Comparison of ENCODE assay signal across 19 cellular contexts in the genomic region with DNA sequence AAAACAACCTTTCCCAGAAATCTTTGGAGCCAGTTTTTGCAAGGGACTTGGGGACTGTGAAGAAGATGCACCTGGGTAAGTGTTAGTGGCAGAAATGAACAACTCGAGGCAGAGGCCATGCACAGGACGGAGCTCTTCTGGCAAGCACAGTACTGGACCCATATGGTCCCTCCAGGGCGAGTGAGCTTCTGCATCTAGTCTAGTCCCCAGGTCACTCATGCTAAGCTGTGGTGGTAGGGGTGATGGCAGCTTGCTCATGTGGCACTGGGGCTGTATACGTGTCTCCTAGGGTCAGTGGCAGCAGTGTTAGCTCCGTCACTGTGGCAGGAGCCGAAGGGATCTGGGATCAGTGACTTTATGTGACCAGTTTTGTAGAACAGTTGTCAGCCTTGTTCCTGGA. TPM values are rescaled to one million over a fixed set of nuclear protein-coding genes. Genes with fewer than 3 reads are reported as not detected.
DNase-seq lines count a peak whose midpoint lies in the region; ATAC-seq, FAIRE-seq and TF ChIP-seq lines count a peak whose summit lies in the region.
"Had no signal": no experiment of that assay in that cellular context is flagged by ENCODE, and none has a peak within 500 bp of the region (broad histone marks: within the 10 kb centered on the region; RNA-seq: fewer than 3 reads in every experiment).

No MANE protein-coding gene starts in this region.

- TF ChIP-seq CTCF in Panc1 (IDR thresholded peaks at IDR 0.05) (no peak), kidney (IDR thresholded peaks at IDR 0.05; ENCODE audit: borderline replicate concordance, extremely low read depth, insufficient read depth) (no peak)

- H3K27ac Mint-ChIP-seq in stimulated activated naive CD8-positive, alpha-beta T cell treated with anti-CD3 and anti-CD28 coated beads, Interleukin-15, amount 100 ng/mL, for 72 hours = no peak overlapping the region

- no peak overlapping the region for H3K4me3 Mint-ChIP-seq in stimulated activated naive CD8-positive, alpha-beta T cell treated with anti-CD3 and anti-CD28 coated beads, Interleukin-15, amount 100 ng/mL, for 72 hours

- POLR2A ChIA-PET in Panc1 (lab: Charles Lee) = interaction anchor here (0.5 kb wide), 1 partner anchor 934 kb away, joined by 11 read pairs; a partner anchor contains a TSS

- H3K9ac ChIP-seq in kidney (ENCODE audit: low read length in 2 of 2) = peak overlapping the region in 1 of 2 donors; percentile 23

- no peak for DNase-seq in stimulated activated naive CD8-positive, alpha-beta T cell treated with anti-CD3 and anti-CD28 coated beads, Interleukin-15, amount 100 ng/mL, for 72 hours
- DNase-seq in stimulated activated naive CD8-positive, alpha-beta T cell treated with anti-CD3 and anti-CD28 coated beads, Interleukin-15, Interleukin-2, amounts not matched to agents 100 U/mL and 50 U/mL, for 24 hours = no peak
- no peak for DNase-seq in Panc1 (ENCODE audit: low read depth, low spot score)
- no peak for DNase-seq in kidney
- DNase-seq in NCI-H82 treated with DMSO at 0.1 percent for 48 hours (lab: John Stamatoyannopoulos, UW; ENCODE audit: unreplicated experiment) = no peak
- no peak for DNase-seq in NCI-H128 (lab: John Stamatoyannopoulos, UW; ENCODE audit: unreplicated experiment)
- DNase-seq: C1 segment of cervical spinal cord, DMS 273 treated with DMSO at 0.1 percent for 48 hours, GF-D8, MV-4-11, NCI-H1436, NCI-H2029 treated with DMSO at 0.1 percent for 48 hours, NCI-H2171 treated with DMSO at 0.1 percent for 48 hours, NCI-H446 treated with DMSO at 0.1 percent for 48 hours, PC-3 had no signal

- H3K27me3 Mint-ChIP-seq in stimulated activated naive CD8-positive, alpha-beta T cell treated with anti-CD3 and anti-CD28 coated beads, Interleukin-15, amount 100 ng/mL, for 72 hours = no peaks in the 10 kb centered on the region

- BruUV-seq in Panc1 (replicated peaks; lab: Mats Ljungman, UMichigan) = no TSS peak

- H3K36me3 ChIP-seq in Panc1 (ENCODE audit: control insufficient read depth, insufficient read depth, low read length) (no peaks in the 10 kb centered on the region), kidney (ENCODE audit: control insufficient read depth in 1 of 2, insufficient read depth in 2 of 2, low read length in 2 of 2) (no peaks in the 10 kb centered on the region)

- CTCF ChIA-PET in Panc1 (lab: Charles Lee) = interaction anchor here (0.6 kb wide), 1 partner anchor 41 kb away, joined by 5 read pairs; no protein-coding TSS in a partner anchor

- H3K4me3 ChIP-seq in Panc1 (ENCODE audit: low read depth in 2 of 2, low read length in 2 of 2) (no peak overlapping the region), kidney (ENCODE audit: low read length in 2 of 2) (no peak overlapping the region)
- H3K4me3 ChIP-seq: A549 had no signal

- H3K9me3 Mint-ChIP-seq in stimulated activated naive CD8-positive, alpha-beta T cell treated with anti-CD3 and anti-CD28 coated beads, Interleukin-15, amount 100 ng/mL, for 72 hours = no peaks in the 10 kb centered on the region

- H3K27me3 ChIP-seq in Panc1 (ENCODE audit: control insufficient read depth, insufficient read depth, low read length) = no peaks in the 10 kb centered on the region

- FAIRE-seq in kidney (lab: Jason Lieb, UNC) = no peak
- FAIRE-seq: A549, GM12892, H54 had no signal

- peak; percentile 63 for ATAC-seq in stimulated activated naive CD8-positive, alpha-beta T cell treated with anti-CD3 and anti-CD28 coated beads, Interleukin-15, amount 100 ng/mL, for 72 hours
- ATAC-seq in stimulated activated naive CD8-positive, alpha-beta T cell treated with anti-CD3 and anti-CD28 coated beads, Interleukin-15, Interleukin-2, amounts not matched to agents 100 U/mL and 50 U/mL, for 24 hours = no peak
- peak; percentile 38; the same call in 1 of the 2 replicates for ATAC-seq in Panc1
- no peak for ATAC-seq in HG03280 (IDR thresholded peaks at IDR 0.05; ENCODE audit: unreplicated experiment)
- ATAC-seq: A549, PC-3 had no signal

- in situ Hi-C loops in Panc1 (cut with HindIII; ENCODE audit: low pct_unique_long_range_greater_than_20kb, low sequenced_read_pairs) = no loop called here

- H3K4me1 ChIP-seq in Panc1 (ENCODE audit: control insufficient read depth, insufficient read depth, low read length) (no peaks in the 10 kb centered on the region), kidney (ENCODE audit: control insufficient read depth in 1 of 2, insufficient read depth in 1 of 2, low read depth in 1 of 2, low read length in 2 of 2) (peaks cover 9 to 14% of the 10 kb centered on the region in 2 donors)
- H3K4me1 ChIP-seq: A549 had no signal

- H3K27ac ChIP-seq in Panc1 (ENCODE audit: low read length) (no peak overlapping the region), kidney (ENCODE audit: low read depth in 2 of 2, low read length in 2 of 2) (peak overlapping the region; percentile 49 to 76)
- H3K27ac ChIP-seq: A549 had no signal

- no peaks in the 10 kb centered on the region for H3K4me1 Mint-ChIP-seq in stimulated activated naive CD8-positive, alpha-beta T cell treated with anti-CD3 and anti-CD28 coated beads, Interleukin-15, amount 100 ng/mL, for 72 hours

- intact Hi-C loops in Panc1 (cut with micrococcal nuclease; ENCODE audit: unreplicated experiment) = no loop called here
- intact Hi-C loops in kidney (cut with DNase I) = no loop called here

- H3K9me3 ChIP-seq in Panc1 (ENCODE audit: control insufficient read depth, insufficient read depth, low read depth, low read length) (no peaks in the 10 kb centered on the region), kidney (ENCODE audit: control insufficient read depth in 1 of 2, low read length in 2 of 2) (no peaks in the 10 kb centered on the region)
- H3K9me3 ChIP-seq: A549 had no signal

RNA-seq across cellular contexts. Expression of a gene that starts 9.3 kb away (rescaled TPM):
- total RNA-seq in Panc1 (2021; ENCODE audit: unreplicated experiment) (13.8 TPM), kidney (17.1 TPM)
- 24.0 TPM for polyA plus RNA-seq in Panc1 (2012; ENCODE audit: insufficient read length)
- polyA plus RNA-seq in kidney (ENCODE audit: insufficient read depth, low read depth, low replicate concordance) = 23.2 TPM

RNA-seq across cellular contexts. Expression of a gene that starts 9.5 kb away (rescaled TPM):
- 6.5 TPM for total RNA-seq in Panc1 (2021; ENCODE audit: unreplicated experiment)
- 2.8 TPM for polyA plus RNA-seq in Panc1 (2012; ENCODE audit: insufficient read length)
- total RNA-seq in kidney = 31.6 TPM
- 15.8 TPM for polyA plus RNA-seq in kidney (ENCODE audit: insufficient read depth, low read depth, low replicate concordance)

RNA-seq across cellular contexts. Expression of a gene that starts 27.6 kb away (rescaled TPM):
- total RNA-seq in Panc1 (2021; ENCODE audit: unreplicated experiment) = 1.1 TPM
- not detected for polyA plus RNA-seq in Panc1 (2012; ENCODE audit: insufficient read length)
- 104 TPM for total RNA-seq in kidney
- 475 TPM for polyA plus RNA-seq in kidney (ENCODE audit: insufficient read depth, low read depth, low replicate concordance)
- polyA plus RNA-seq: A549 had no signal

RNA-seq across cellular contexts. Expression of a gene that starts 54.8 kb away (rescaled TPM):
- total RNA-seq in Panc1 (2021; ENCODE audit: unreplicated experiment) (209 TPM), kidney (95.8 TPM)
- polyA plus RNA-seq in Panc1 (2012; ENCODE audit: insufficient read length) = 158 TPM
- 53.7 TPM for polyA plus RNA-seq in kidney (ENCODE audit: insufficient read depth, low read depth, low replicate concordance)

Comparison
In these comparisons a context has a peak if more than half of its experiments do, and no peak if none do; other contexts are left out.
1. ATAC-seq: peak in stimulated activated naive CD8-positive, alpha-beta T cell treated with anti-CD3 and anti-CD28 coated beads, Interleukin-15, amount 100 ng/mL, for 72 hours (single experiment) and Panc1 (single experiment); none in stimulated activated naive CD8-positive, alpha-beta T cell treated with anti-CD3 and anti-CD28 coated beads, Interleukin-15, Interleukin-2, amounts not matched to agents 100 U/mL and 50 U/mL, for 24 hours (single experiment) and HG03280 (single experiment).
2. RNA of a gene that starts 27.6 kb away (total RNA-seq): 104 TPM in kidney (single experiment); 1.1 TPM in Panc1 (single experiment); every median in the first group is over 10 times any median in the second.